ENCODE assay signal across 12 cellular contexts in the genomic region with DNA sequence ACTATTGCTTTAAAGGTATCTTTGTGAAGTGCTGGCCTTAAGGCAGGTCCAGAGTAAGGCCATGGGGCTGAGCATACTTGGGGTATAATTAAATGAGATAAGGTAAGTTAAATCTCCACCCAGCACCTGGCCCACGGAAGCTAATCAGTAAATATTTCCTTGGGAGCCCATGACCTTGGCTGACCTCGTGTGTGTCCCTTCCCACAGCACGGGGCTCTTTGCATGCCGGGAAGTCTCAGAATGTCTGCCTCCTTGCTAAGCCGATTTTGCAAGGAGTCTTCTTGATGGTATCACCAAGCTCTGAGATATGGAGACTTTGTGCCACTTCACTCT. TPM values are rescaled to one million over a fixed set of nuclear protein-coding genes. Genes with fewer than 3 reads are reported as not detected.
DNase-seq lines count a peak whose midpoint lies in the region; ATAC-seq, FAIRE-seq and TF ChIP-seq lines count a peak whose summit lies in the region.
"Had no signal": no experiment of that assay in that cellular context is flagged by ENCODE, and none has a peak within 500 bp of the region (broad histone marks: within the 10 kb centered on the region; RNA-seq: fewer than 3 reads in every experiment).

No MANE protein-coding gene starts in this region.

- H3K9me3 ChIP-seq in A549, result no peaks in the 10 kb centered on the region
- H3K9me3 ChIP-seq in Peyer's patch, result no peaks in the 10 kb centered on the region
- peaks cover 10% of the 10 kb centered on the region for H3K9me3 ChIP-seq in left ventricle myocardium inferior (replicated peaks)
- peaks cover 0 to 8% of the 10 kb centered on the region in 2 donors for H3K9me3 ChIP-seq in neuronal stem cell (replicated peaks in 1 of 2; ENCODE audit: control insufficient read depth in 2 of 2, insufficient read depth in 1 of 2, low read depth in 1 of 2, low read length in 2 of 2)

- ATAC-seq in A549, result peak in 1 of 2 experiments; percentile 16; a peak in 1 of 6 replicates
- no peak for ATAC-seq in GM18909 (IDR thresholded peaks at IDR 0.05; ENCODE audit: poor library complexity, unreplicated experiment)
- no peak for ATAC-seq in HG03108 (IDR thresholded peaks at IDR 0.05; ENCODE audit: unreplicated experiment)
- ATAC-seq: activated CD4-positive, alpha-beta T cell treated with anti-CD3 and anti-CD28 coated beads for 36 hours; natural killer cell had no signal

- H3K23ac ChIP-seq in neuronal stem cell (ENCODE audit: low read depth, low read length, poor library complexity), result no peak overlapping the region

- TF ChIP-seq CTCF in A549 (IDR thresholded peaks at IDR 0.05) (no peak), Peyer's patch (IDR thresholded peaks at IDR 0.05) (no peak), left ventricle myocardium inferior (IDR thresholded peaks at IDR 0.05; ENCODE audit: borderline replicate concordance) (no peak)

- no peaks in the 10 kb centered on the region for H3K4me1 Mint-ChIP-seq in T-helper 2 cell treated with Interferon-gamma antibody and Interleukin-4, amounts not matched to agents 5 μg/mL and 100 μg/mL, for 36 hours (ENCODE audit: low read depth)
- H3K4me1 Mint-ChIP-seq: activated CD4-positive, alpha-beta T cell treated with anti-CD3 and anti-CD28 coated beads for 36 hours; natural killer cell had no signal

- H3K9ac ChIP-seq in neuronal stem cell (ENCODE audit: low read depth, low read length, poor library complexity), result no peak overlapping the region

- H3K27me3 Mint-ChIP-seq in T-helper 2 cell treated with Interferon-gamma antibody and Interleukin-4, amounts not matched to agents 5 μg/mL and 100 μg/mL, for 36 hours (ENCODE audit: low read depth), result peaks cover 24% of the 10 kb centered on the region

- no peak overlapping the region for H2AK5ac ChIP-seq in neuronal stem cell (ENCODE audit: low read depth, low read length)

- no peak overlapping the region for H3K14ac ChIP-seq in neuronal stem cell (ENCODE audit: low read length)

- intact Hi-C loops in left ventricle myocardium inferior (cut with micrococcal nuclease), result no loop called here

- peaks cover 33% of the 10 kb centered on the region for H3K4me1 ChIP-seq in A549
- peaks cover 0 to 5% (median 0%) of the 10 kb centered on the region in 4 donors for H3K4me1 ChIP-seq in Peyer's patch
- H3K4me1 ChIP-seq in left ventricle myocardium inferior, result peaks cover 37% of the 10 kb centered on the region
- peaks cover 7 to 26% of the 10 kb centered on the region in 2 donors for H3K4me1 ChIP-seq in neuronal stem cell (ENCODE audit: control insufficient read depth in 2 of 2, insufficient read depth in 1 of 2, low read depth in 1 of 2, low read length in 2 of 2)

- H3K4me2 ChIP-seq in A549 (peak overlapping the region; percentile 69), neuronal stem cell (ENCODE audit: insufficient read depth, low read length, poor library complexity, severe bottlenecking) (peak overlapping the region; percentile 45)

- peak overlapping the region; percentile 57 for H2AFZ ChIP-seq in neuronal stem cell (ENCODE audit: low read length)

- H3K18ac ChIP-seq in neuronal stem cell (ENCODE audit: low read length), result peak overlapping the region; percentile 9

- no peak for TF ChIP-seq EP300 in A549 (IDR thresholded peaks at IDR 0.05)

- POLR2A ChIA-PET in A549 (lab: Yijun Ruan, JAX), result no interaction called here

- no peak overlapping the region for H4K91ac ChIP-seq in neuronal stem cell (ENCODE audit: low read depth, low read length, poor library complexity)

- no peaks in the 10 kb centered on the region for H3K27me3 ChIP-seq in Peyer's patch
- H3K27me3 ChIP-seq in left ventricle myocardium inferior (ENCODE audit: low read depth), result no peaks in the 10 kb centered on the region
- no peaks in the 10 kb centered on the region for H3K27me3 ChIP-seq in neuronal stem cell (ENCODE audit: control insufficient read depth in 3 of 3, insufficient read depth in 3 of 3, low read depth in 1 of 3, low read length in 3 of 3)

- no peak overlapping the region for H2BK5ac ChIP-seq in neuronal stem cell (ENCODE audit: low read length)

- no peak overlapping the region for H3K4ac ChIP-seq in neuronal stem cell (ENCODE audit: low read length)

- CTCF ChIA-PET in A549 (lab: Yijun Ruan, JAX), result interaction anchor here (4.7 kb wide), 1 partner anchor 16 kb away, joined by 34 read pairs; no protein-coding TSS in a partner anchor

- 5% methylated on average over 5 of the region's 5 CpGs for WGBS in A549 (ENCODE audit: missing lambda C conversion rate)
- no CpG with 5 or more reads among the region's 5 CpGs for WGBS in neuronal stem cell (ENCODE audit: extremely low coverage in 2 of 2, insufficient read length in 2 of 2, insufficient replicate concordance in 1 of 2), 2 donors

- H3K4me3 ChIP-seq in A549 (no peak overlapping the region), Peyer's patch (no peak overlapping the region), left ventricle myocardium inferior (peak overlapping the region; percentile 18), neuronal stem cell (ENCODE audit: low read length in 2 of 2) (peak overlapping the region in 1 of 2 donors; percentile 24)

- H2BK15ac ChIP-seq in neuronal stem cell (ENCODE audit: low read length), result no peak overlapping the region

- TF ChIP-seq POLR2A in A549 (IDR thresholded peaks at IDR 0.05; ENCODE audit: low read length), result no peak
- TF ChIP-seq POLR2A in Peyer's patch (IDR thresholded peaks at IDR 0.05), result no peak

- no peaks in the 10 kb centered on the region for H3K36me3 Mint-ChIP-seq in T-helper 2 cell treated with Interferon-gamma antibody and Interleukin-4, amounts not matched to agents 5 μg/mL and 100 μg/mL, for 36 hours (ENCODE audit: low read depth)
- H3K36me3 Mint-ChIP-seq: natural killer cell had no signal

- no peak for TF ChIP-seq RAD21 in A549 (conservative IDR thresholded peaks at IDR 0.05 in 1 of 2, IDR thresholded peaks at IDR 0.05 in 1 of 2)

- H3K36me3 ChIP-seq in Peyer's patch (no peaks in the 10 kb centered on the region), left ventricle myocardium inferior (no peaks in the 10 kb centered on the region), neuronal stem cell (replicated peaks in 1 of 2; ENCODE audit: control insufficient read depth in 2 of 2, insufficient read depth in 2 of 2, low read length in 2 of 2) (no peaks in the 10 kb centered on the region)

- no peaks in the 10 kb centered on the region for H3K79me1 ChIP-seq in neuronal stem cell (ENCODE audit: low read depth, low read length)

- H4K8ac ChIP-seq in neuronal stem cell (ENCODE audit: low read depth, low read length), result no peak overlapping the region

- H3K27ac Mint-ChIP-seq in T-helper 2 cell treated with Interferon-gamma antibody and Interleukin-4, amounts not matched to agents 5 μg/mL and 100 μg/mL, for 36 hours, result no peak overlapping the region
- H3K27ac Mint-ChIP-seq: activated CD4-positive, alpha-beta T cell treated with anti-CD3 and anti-CD28 coated beads for 36 hours; natural killer cell had no signal

- DNase-seq in A549 (ENCODE audit: low read depth in 1 of 2, low spot score in 1 of 2) (no peak), Peyer's patch (peak in 1 of 3 donors; percentile 56), left ventricle myocardium inferior (peak; percentile 26), neuronal stem cell (ENCODE audit: low spot score) (no peak), AG08396 (ENCODE audit: low spot score) (no peak)
- DNase-seq in T-helper 2 cell treated with Interferon-gamma antibody and Interleukin-4, amounts not matched to agents 5 μg/mL and 100 μg/mL, for 36 hours (ENCODE audit: low spot score), result no peak
- DNase-seq: activated CD4-positive, alpha-beta T cell treated with anti-CD3 and anti-CD28 coated beads for 36 hours; activated effector memory CD4-positive, alpha-beta T cell treated with Interleukin-2 at 50 U/mL for 16 hours; natural killer cell had no signal

- no peak for FAIRE-seq in A549 (lab: Jason Lieb, UNC)

- H2BK12ac ChIP-seq in neuronal stem cell (ENCODE audit: low read length), result no peak overlapping the region

- peak overlapping the region; percentile 50 to 68 for H3K27ac ChIP-seq in A549
- peak overlapping the region in 3 of 4 donors; percentile 31 to 75 (median 74) for H3K27ac ChIP-seq in Peyer's patch
- peak overlapping the region; percentile 90 for H3K27ac ChIP-seq in left ventricle myocardium inferior (replicated peaks)
- H3K27ac ChIP-seq in neuronal stem cell (replicated peaks; ENCODE audit: low read length), result peak overlapping the region; percentile 50

- no peaks in the 10 kb centered on the region for H3K9me3 Mint-ChIP-seq in T-helper 2 cell treated with Interferon-gamma antibody and Interleukin-4, amounts not matched to agents 5 μg/mL and 100 μg/mL, for 36 hours
- H3K9me3 Mint-ChIP-seq: IgD-negative memory B cell, natural killer cell had no signal

- no peak overlapping the region for H2BK120ac ChIP-seq in neuronal stem cell (ENCODE audit: low read depth, low read length)

- no peak overlapping the region for H3K4me3 Mint-ChIP-seq in T-helper 2 cell treated with Interferon-gamma antibody and Interleukin-4, amounts not matched to agents 5 μg/mL and 100 μg/mL, for 36 hours
- H3K4me3 Mint-ChIP-seq: activated CD4-positive, alpha-beta T cell treated with anti-CD3 and anti-CD28 coated beads for 36 hours; IgD-negative memory B cell; natural killer cell had no signal

TF ChIP-seq in A549, 52 proteins besides CTCF, POLR2A, EP300 and RAD21 (continues in another document):
- TF ChIP-seq GATA3 (IDR thresholded peaks at IDR 0.05; ENCODE audit: borderline replicate concordance) (no peak), HOXB5 (CRISPR knock-in tag; IDR thresholded peaks at IDR 0.05) (no peak), ZNF302 (CRISPR knock-in tag; IDR thresholded peaks at IDR 0.05) (no peak)

RNA-seq across cellular contexts. Expression of a gene that starts 46.5 kb away (rescaled TPM):
- 69.4 and 72.1 TPM in 2 replicates for polyA plus RNA-seq in A549 (2011; rRNA removed)
- 212 and 216 TPM in 2 replicates for polyA plus RNA-seq in A549 (2012; cell fraction: cytosol; rRNA removed)
- polyA plus RNA-seq in A549 (2012; cell fraction: nucleus; rRNA removed), result 370 and 459 TPM in 2 replicates
- polyA plus RNA-seq in A549 (2017; fragmentation: RNase III; extraction: RNeasy Plus Mini Kit Qiagen cat#74134 plus additional on column Dnase treatment), result 65.8 to 91.3 TPM (median 66.3 TPM) in 3 replicates
- polyA minus RNA-seq in A549 (2011; rRNA and poly(A)+ RNA removed), result 75.4 and 88.9 TPM in 2 replicates
- 100 to 1,000 TPM in 2 of 4 donors, 10 to 100 TPM in 2; 75.5 to 323 (median 106) TPM for total RNA-seq in Peyer's patch
- 14.2 TPM for total RNA-seq in left ventricle myocardium inferior
- polyA plus RNA-seq in neuronal stem cell (2013, experiment 1 of 2), result 2.9 TPM
- polyA plus RNA-seq in neuronal stem cell (2013, experiment 2 of 2), result 2.6 TPM

RNA-seq across cellular contexts. Expression of a gene that starts 57.4 kb away (rescaled TPM):
- polyA plus RNA-seq in A549 (2011; rRNA removed) (49.6 and 59.0 TPM in 2 replicates), A549 (2017; fragmentation: RNase III; extraction: RNeasy Plus Mini Kit Qiagen cat#74134 plus additional on column Dnase treatment) (11.1 to 12.5 TPM (median 11.9 TPM) in 3 replicates)
- polyA plus RNA-seq in A549 (2012; cell fraction: cytosol; rRNA removed), result 12.9 and 14.6 TPM in 2 replicates
- 15.8 and 20.3 TPM in 2 replicates for polyA plus RNA-seq in A549 (2012; cell fraction: nucleus; rRNA removed)
- 62.9 and 71.0 TPM in 2 replicates for polyA minus RNA-seq in A549 (2011; rRNA and poly(A)+ RNA removed)
- total RNA-seq in Peyer's patch (10 to 100 TPM; 52.7 to 70.1 (median 56.7) TPM), left ventricle myocardium inferior (17.8 TPM)
- polyA plus RNA-seq in neuronal stem cell (2013, experiment 1 of 2), result 19.0 TPM
- polyA plus RNA-seq in neuronal stem cell (2013, experiment 2 of 2), result 19.7 TPM
